ENCODE assay signal across 17 cellular contexts in genomic region chr3:101962055-101962454, GRCh38.
DNase-seq lines count a peak whose midpoint lies in the region; TF ChIP-seq lines count a peak whose summit lies in the region.
"Had no signal": no experiment of that assay in that cellular context is flagged by ENCODE, and none has a peak within 500 bp of the region (broad histone marks: within the 10 kb centered on the region; RNA-seq: fewer than 3 reads in every experiment).

No MANE protein-coding gene starts in this region.

- CTCF ChIA-PET in Caco-2 (lab: Charles Lee): no interaction called here

- no TSS peak for BruUV-seq in Caco-2 (replicated peaks; lab: Mats Ljungman, UMichigan)

- H3F3A ChIP-seq in smooth muscle cell (ENCODE audit: low read depth): no peaks in the 10 kb centered on the region

- H3K27ac Mint-ChIP-seq in HFFc6: peak overlapping the region; percentile 33; the same call in 1 of the 2 replicates
- H3K27ac Mint-ChIP-seq in Caco-2 (ENCODE audit: unreplicated experiment): no peak overlapping the region
- H3K27ac Mint-ChIP-seq: CD4-positive, CD25-positive, alpha-beta regulatory T cell; H9 had no signal

- no peaks in the 10 kb centered on the region; the same call in 1 of the 2 replicates for H3K27me3 Mint-ChIP-seq in HFFc6 (ENCODE audit: insufficient read depth)
- H3K27me3 Mint-ChIP-seq in Caco-2 (ENCODE audit: insufficient read depth, unreplicated experiment): peaks cover 3% of the 10 kb centered on the region
- H3K27me3 Mint-ChIP-seq: CD4-positive, CD25-positive, alpha-beta regulatory T cell; IgD-negative memory B cell had no signal

- H3K4me3 ChIP-seq in fibroblast of villous mesenchyme (ENCODE audit: low read depth, low read length) (no peak overlapping the region), smooth muscle cell (no peak overlapping the region), Caco-2 (ENCODE audit: low read depth, low read length) (no peak overlapping the region)

- H3K79me2 ChIP-seq in smooth muscle cell (ENCODE audit: low read depth): no peaks in the 10 kb centered on the region

- intact Hi-C loops in Caco-2 (cut with micrococcal nuclease; ENCODE audit: unreplicated experiment): no loop called here

- H3K27me3 ChIP-seq in smooth muscle cell (ENCODE audit: low read depth): no peaks in the 10 kb centered on the region
- H3K27me3 ChIP-seq in Caco-2 (replicated peaks; ENCODE audit: control insufficient read depth, insufficient read depth, low read length): no peaks in the 10 kb centered on the region

- 24% methylated on average over 1 of the region's 1 CpG for WGBS in smooth muscle cell (ENCODE audit: low lambda C conversion rate)

- peak overlapping the region; percentile 46 for H3K4me2 ChIP-seq in smooth muscle cell

- H3K9ac ChIP-seq in smooth muscle cell (ENCODE audit: low read depth): no peak overlapping the region

- peaks cover 8% of the 10 kb centered on the region for H3K9me3 ChIP-seq in smooth muscle cell (replicated peaks; ENCODE audit: low read depth)
- H3K9me3 ChIP-seq in Caco-2: no peaks in the 10 kb centered on the region

- peaks cover 11% of the 10 kb centered on the region for H3K36me3 Mint-ChIP-seq in HFFc6 (ENCODE audit: low read depth)
- no peaks in the 10 kb centered on the region for H3K36me3 Mint-ChIP-seq in Caco-2 (ENCODE audit: insufficient read depth, unreplicated experiment)
- H3K36me3 Mint-ChIP-seq: CD4-positive, CD25-positive, alpha-beta regulatory T cell had no signal

- H3K4me3 Mint-ChIP-seq in HFFc6 (peak overlapping the region; percentile 48), Caco-2 (ENCODE audit: unreplicated experiment) (no peak overlapping the region)
- H3K4me3 Mint-ChIP-seq: CD4-positive, CD25-positive, alpha-beta regulatory T cell; H9; IgD-negative memory B cell had no signal

- H2AFZ ChIP-seq in smooth muscle cell (ENCODE audit: low read depth): peak overlapping the region; percentile 8

- H3K9me3 Mint-ChIP-seq in HFFc6: peaks cover 5% of the 10 kb centered on the region; the same call in 1 of the 2 replicates
- H3K9me3 Mint-ChIP-seq in Caco-2 (ENCODE audit: unreplicated experiment): no peaks in the 10 kb centered on the region
- H3K9me3 Mint-ChIP-seq: IgD-negative memory B cell had no signal

- DNase-seq in HFFc6 (no peak), amniotic epithelial cell (ENCODE audit: low read depth) (peak; percentile 71), fibroblast of villous mesenchyme (ENCODE audit: low read depth) (peak; percentile 32), smooth muscle cell (lab: John Stamatoyannopoulos, UW; ENCODE audit: unreplicated experiment) (no peak), Caco-2 (no peak), epidermal melanocyte (ENCODE audit: insufficient read length, low spot score) (no peak), DMS79 (lab: John Stamatoyannopoulos, UW) (no peak), DMS79 treated with DMSO at 0.1 percent for 48 hours (lab: John Stamatoyannopoulos, UW) (no peak)
- DNase-seq: AML-193; CD4-positive, CD25-positive, alpha-beta regulatory T cell; H9; NCI-H1417; NCI-H1930; NCI-H2171; NCI-H82; SHP77 treated with DMSO at 0.1 percent for 48 hours had no signal

- POLR2A ChIA-PET in Caco-2 (lab: Charles Lee): no interaction called here

- H3K36me3 ChIP-seq in smooth muscle cell (ENCODE audit: low read depth) (no peaks in the 10 kb centered on the region), Caco-2 (ENCODE audit: control insufficient read depth, insufficient read depth, low read length) (no peaks in the 10 kb centered on the region)

- H3K4me1 Mint-ChIP-seq in HFFc6 (ENCODE audit: low read depth): peaks cover 38% of the 10 kb centered on the region
- H3K4me1 Mint-ChIP-seq in Caco-2 (ENCODE audit: low read depth, unreplicated experiment): no peaks in the 10 kb centered on the region
- H3K4me1 Mint-ChIP-seq: H9 had no signal

- no peaks in the 10 kb centered on the region for H3K4me1 ChIP-seq in smooth muscle cell (ENCODE audit: low read depth)
- no peaks in the 10 kb centered on the region for H3K4me1 ChIP-seq in Caco-2

- no peak for TF ChIP-seq CTCF in HFFc6 (IDR thresholded peaks at IDR 0.05)
- TF ChIP-seq CTCF in fibroblast of villous mesenchyme (IDR thresholded peaks at IDR 0.05; ENCODE audit: insufficient read depth, low read depth, low read length): no peak
- no peak for TF ChIP-seq CTCF in smooth muscle cell (IDR thresholded peaks at IDR 0.05; ENCODE audit: borderline replicate concordance, insufficient read depth, poor library complexity, severe bottlenecking)
- no peak for TF ChIP-seq CTCF in Caco-2 (IDR thresholded peaks at IDR 0.05; ENCODE audit: insufficient read depth in 1 of 2, low read depth in 1 of 2, low read length in 1 of 2, severe bottlenecking in 1 of 2, unreplicated experiment in 1 of 2)

- peak overlapping the region; percentile 55 for H3K27ac ChIP-seq in smooth muscle cell (ENCODE audit: low read depth)

- H4K20me1 ChIP-seq in smooth muscle cell (ENCODE audit: low read depth): no peaks in the 10 kb centered on the region

Comparison
In these comparisons a context has a peak if more than half of its experiments do, and no peak if none do; other contexts are left out.
1. DNase-seq: peak in amniotic epithelial cell (single experiment) and fibroblast of villous mesenchyme (single experiment); none in HFFc6 (single experiment), smooth muscle cell (single experiment), Caco-2 (0 of 2), epidermal melanocyte (single experiment), DMS79 (single experiment) and DMS79 treated with DMSO at 0.1 percent for 48 hours (single experiment).